8 cellular contexts compared by ENCODE assay signal in genomic region chr15:75640483-75641175, GRCh38. TPM values are rescaled to one million over a fixed set of nuclear protein-coding genes. Genes with fewer than 3 reads are reported as not detected.
DNase-seq lines count a peak whose midpoint lies in the region; ATAC-seq, FAIRE-seq and TF ChIP-seq lines count a peak whose summit lies in the region.

No MANE protein-coding gene starts in this region.

- TF ChIP-seq EP300 in A549 (IDR thresholded peaks at IDR 0.05) = no peak

- peak; percentile 76 for TF ChIP-seq CTCF in A549 (IDR thresholded peaks at IDR 0.05)

- peak overlapping the region; percentile 91 to 94 for H3K27ac ChIP-seq in A549
- peak overlapping the region; percentile 80 for H3K27ac ChIP-seq in effector memory CD4-positive, alpha-beta T cell (ENCODE audit: insufficient read depth, low read length, poor library complexity, severe bottlenecking)
- H3K27ac ChIP-seq in substantia nigra (ENCODE audit: low read depth, low read length, poor library complexity, severe bottlenecking) = peak overlapping the region; percentile 94

- H3K4me2 ChIP-seq in A549 = peak overlapping the region; percentile 67

- TF ChIP-seq RAD21 in A549 (conservative IDR thresholded peaks at IDR 0.05 in 1 of 2, IDR thresholded peaks at IDR 0.05 in 1 of 2) = peak; percentile 82 to 86

- H3K4me1 ChIP-seq in A549 = peaks cover 18% of the 10 kb centered on the region
- H3K4me1 ChIP-seq in effector memory CD4-positive, alpha-beta T cell (ENCODE audit: control insufficient read depth, insufficient read depth, low read length, poor library complexity, severe bottlenecking) = peaks cover 34% of the 10 kb centered on the region

- under 1% methylated on average over 17 of the region's 17 CpGs for WGBS in A549 (ENCODE audit: missing lambda C conversion rate)

- H3K4me3 ChIP-seq in A549 = peak overlapping the region; percentile 67
- peak overlapping the region; percentile 74 for H3K4me3 ChIP-seq in effector memory CD4-positive, alpha-beta T cell (ENCODE audit: insufficient read depth, low read depth, low read length, poor library complexity, severe bottlenecking)

- CTCF ChIA-PET in A549 (lab: Yijun Ruan, JAX) = interaction anchor here (0.7 to 19.9 kb wide), 27 partner anchors 10 to 573 kb away, joined by 3 to 394 read pairs (median 4); partner anchors contain the start of genes MAN2C1, SNUPN and SNX33

- POLR2A ChIA-PET in A549 (lab: Yijun Ruan, JAX) = interaction anchor here (0.5 to 4.4 kb wide), 24 partner anchors 9 to 672 kb away, joined by 3 to 94 read pairs (median 6); partner anchors contain the start of genes MAN2C1, PTPN9, SIN3A and SNUPN

- H3K36me3 ChIP-seq in effector memory CD4-positive, alpha-beta T cell (ENCODE audit: control insufficient read depth, insufficient read depth, low read length) = no peaks in the 10 kb centered on the region

- no peak for FAIRE-seq in A549 (lab: Jason Lieb, UNC)

- H3K9me3 ChIP-seq in A549 = no peaks in the 10 kb centered on the region
- H3K9me3 ChIP-seq in effector memory CD4-positive, alpha-beta T cell (ENCODE audit: control insufficient read depth, low read length) = no peaks in the 10 kb centered on the region

- ATAC-seq in A549 = peak; percentile 71 to 74
- peak; percentile 3 for ATAC-seq in GM18520 (IDR thresholded peaks at IDR 0.05; ENCODE audit: unreplicated experiment)
- peak; percentile 36 for ATAC-seq in HG03095 (IDR thresholded peaks at IDR 0.05; ENCODE audit: unreplicated experiment)

- no peaks in the 10 kb centered on the region for H3K27me3 ChIP-seq in effector memory CD4-positive, alpha-beta T cell (replicated peaks; ENCODE audit: control insufficient read depth, insufficient read depth, low read length, poor library complexity, severe bottlenecking)

- no peak for TF ChIP-seq POLR2A in A549 (IDR thresholded peaks at IDR 0.05; ENCODE audit: low read length)

- peak; percentile 78 to 85 for DNase-seq in A549 (ENCODE audit: low read depth in 1 of 2, low spot score in 1 of 2)
- DNase-seq in NCI-H2227 (lab: John Stamatoyannopoulos, UW; ENCODE audit: unreplicated experiment) = peak; percentile 48
- DNase-seq in activated CD4-positive, alpha-beta T cell treated with anti-CD3 and anti-CD28 coated beads for 48 hours = peak; percentile 66
- DNase-seq in effector memory CD4-positive, alpha-beta T cell = peak in 2 of 3 donors; percentile 33 to 34
- peak; percentile 39 for DNase-seq in midbrain (lab: John Stamatoyannopoulos, UW)
- DNase-seq in substantia nigra (lab: John Stamatoyannopoulos, UW) = peak in 6 of 49 donors; percentile 11 to 71 (median 64)

TF ChIP-seq in A549, 52 proteins besides CTCF, POLR2A, EP300 and RAD21:
- TF ChIP-seq CHD4 (IDR thresholded peaks at IDR 0.05; ENCODE audit: borderline replicate concordance) (peak; percentile 54; the same call in 1 of the 2 replicates), JUN (IDR thresholded peaks at IDR 0.05) (peak in 1 of 2 experiments; percentile 31; a peak in 2 of 5 replicates), MYC (IDR thresholded peaks at IDR 0.05; ENCODE audit: borderline replicate concordance, low read length) (no peak), E2F6 (IDR thresholded peaks at IDR 0.05; ENCODE audit: borderline replicate concordance, low read depth) (0 out of 2 replicates have a peak, but pooled peaks have one; percentile 27), SMC3 (IDR thresholded peaks at IDR 0.05) (peak; percentile 53), FOSL2 (IDR thresholded peaks at IDR 0.05) (no peak), FOSL2 (CRISPR knock-in tag; IDR thresholded peaks at IDR 0.05) (peak; percentile 22; the same call in 1 of the 2 replicates), NFE2L2 (conservative IDR thresholded peaks at IDR 0.05; ENCODE audit: low read length) (no peak), MAX (IDR thresholded peaks at IDR 0.05) (peak; percentile 19; the same call in 1 of the 2 replicates), HOXB5 (CRISPR knock-in tag; IDR thresholded peaks at IDR 0.05) (0 out of 2 replicates have a peak, but pooled peaks have one; percentile 12)

RNA-seq across cellular contexts. Expression of gene IMP3, which starts 0.6 kb away (rescaled TPM):
- polyA plus RNA-seq in A549 (2011; rRNA removed) (80.6 and 94.7 TPM in 2 replicates), A549 (2017; fragmentation: RNase III; extraction: RNeasy Plus Mini Kit Qiagen cat#74134 plus additional on column Dnase treatment) (87.1 to 90.0 TPM (median 88.6 TPM) in 3 replicates)
- 152 and 188 TPM in 2 replicates for polyA plus RNA-seq in A549 (2012; cell fraction: cytosol; rRNA removed)
- 182 and 230 TPM in 2 replicates for polyA plus RNA-seq in A549 (2012; cell fraction: nucleus; rRNA removed)
- 24.8 and 25.0 TPM in 2 replicates for polyA minus RNA-seq in A549 (2011; rRNA and poly(A)+ RNA removed)

RNA-seq across cellular contexts. Expression of gene SNX33, which starts 7.1 kb away (rescaled TPM):
- polyA plus RNA-seq in A549 (2011; rRNA removed) = 8.4 and 10.7 TPM in 2 replicates
- polyA plus RNA-seq in A549 (2012; cell fraction: cytosol; rRNA removed) = 5.3 and 7.3 TPM in 2 replicates
- polyA plus RNA-seq in A549 (2012; cell fraction: nucleus; rRNA removed) = 9.0 and 10.2 TPM in 2 replicates
- polyA plus RNA-seq in A549 (2017; fragmentation: RNase III; extraction: RNeasy Plus Mini Kit Qiagen cat#74134 plus additional on column Dnase treatment) = 8.1 to 11.6 TPM (median 11.2 TPM) in 3 replicates
- 19.7 and 21.2 TPM in 2 replicates for polyA minus RNA-seq in A549 (2011; rRNA and poly(A)+ RNA removed)

RNA-seq across cellular contexts. Expression of gene SNUPN, which starts 15.1 kb away (rescaled TPM):
- polyA plus RNA-seq in A549 (2011; rRNA removed) = 33.6 and 38.5 TPM in 2 replicates
- polyA plus RNA-seq in A549 (2012; cell fraction: cytosol; rRNA removed) = 21.7 and 25.1 TPM in 2 replicates
- polyA plus RNA-seq in A549 (2012; cell fraction: nucleus; rRNA removed) = 11.1 and 16.7 TPM in 2 replicates
- polyA plus RNA-seq in A549 (2017; fragmentation: RNase III; extraction: RNeasy Plus Mini Kit Qiagen cat#74134 plus additional on column Dnase treatment) = 29.2 to 30.1 TPM (median 30.1 TPM) in 3 replicates
- polyA minus RNA-seq in A549 (2011; rRNA and poly(A)+ RNA removed) = 16.4 and 18.2 TPM in 2 replicates

Comparison
In these comparisons a context has a peak if more than half of its experiments do, and no peak if none do; other contexts are left out.
1. ATAC-seq: peak in every context shown above with its lines; median percentile 72 in A549; 36 in HG03095; 3 in GM18520.